ENCODE assay signal across 15 cellular contexts in the genomic region with DNA sequence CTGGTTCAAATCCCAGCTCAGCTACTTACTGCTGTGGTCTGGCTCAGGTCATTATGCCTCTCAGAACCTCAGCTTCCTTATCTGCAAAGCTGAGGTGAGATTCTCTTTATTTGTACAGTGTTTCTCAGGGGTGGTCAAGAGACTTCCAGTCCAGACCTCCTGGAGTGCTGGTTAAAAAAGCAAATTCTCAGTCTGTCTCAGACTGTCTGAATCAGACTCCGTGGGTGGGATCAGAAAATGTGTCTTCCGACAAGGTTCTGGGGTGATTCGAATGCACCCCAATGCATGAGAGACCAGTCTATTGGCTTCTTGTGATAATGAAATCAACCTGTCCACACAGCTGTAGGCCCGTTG.
"Had no signal": no experiment of that assay in that cellular context is flagged by ENCODE, and none has a peak within 500 bp of the region (broad histone marks: within the 10 kb centered on the region; RNA-seq: fewer than 3 reads in every experiment).

No MANE protein-coding gene starts in this region.

- H3K4me3 Mint-ChIP-seq: activated T-cell treated with anti-CD3 and anti-CD28 coated beads, Interleukin-2, amount 50 U/mL, for 4 hours; natural killer cell treated with Interleukin-12 subunit alpha and Interleukin-12 subunit beta and Interleukin-15 and Interleukin-18, amount 100 ng/mL, for 72 hours; stimulated activated naive CD8-positive, alpha-beta T cell treated with anti-CD3 and anti-CD28 coated beads, Interleukin-15, Interleukin-2, amounts not matched to agents 100 ng/mL and 50 ng/mL, for 24 hours had no signal

- H3K27ac Mint-ChIP-seq: natural killer cell treated with Interleukin-12 subunit alpha and Interleukin-12 subunit beta and Interleukin-15 and Interleukin-18, amount 100 ng/mL, for 72 hours; stimulated activated naive CD8-positive, alpha-beta T cell treated with anti-CD3 and anti-CD28 coated beads, Interleukin-15, Interleukin-2, amounts not matched to agents 100 ng/mL and 50 ng/mL, for 24 hours had no signal

- H3K27ac ChIP-seq: cardiac muscle cell, lower lobe of right lung, neutrophil, tibial nerve had no signal

- H3K9me3 Mint-ChIP-seq: activated T-cell treated with anti-CD3 and anti-CD28 coated beads, Interleukin-2, amount 50 U/mL, for 4 hours; natural killer cell treated with Interleukin-12 subunit alpha and Interleukin-12 subunit beta and Interleukin-15 and Interleukin-18, amount 100 ng/mL, for 72 hours; stimulated activated naive CD8-positive, alpha-beta T cell treated with anti-CD3 and anti-CD28 coated beads, Interleukin-15, Interleukin-2, amounts not matched to agents 100 ng/mL and 50 ng/mL, for 24 hours had no signal

- H3K36me3 Mint-ChIP-seq: natural killer cell treated with Interleukin-12 subunit alpha and Interleukin-12 subunit beta and Interleukin-15 and Interleukin-18, amount 100 ng/mL, for 72 hours had no signal

- H3K9me3 ChIP-seq: lower lobe of right lung, neutrophil, tibial nerve had no signal

- H3K4me3 ChIP-seq: cardiac muscle cell, lower lobe of right lung, tibial nerve had no signal

- H3K36me3 ChIP-seq: cardiac muscle cell, lower lobe of right lung, neutrophil, tibial nerve had no signal

- H3K4me1 ChIP-seq: lower lobe of right lung, tibial nerve had no signal

- H3K27me3 ChIP-seq: cardiac muscle cell, neutrophil, tibial nerve had no signal

- ATAC-seq: activated CD4-positive, CD25-positive, alpha-beta regulatory T cell treated with anti-CD3 and anti-CD28 coated beads, Interleukin-2, amount 50 U/mL, for 24 hours; activated T-cell treated with anti-CD3 and anti-CD28 coated beads, Interleukin-2, amount 50 U/mL, for 4 hours; left colon had no signal

- DNase-seq: activated CD4-positive, alpha-beta T cell treated with anti-CD3 and anti-CD28 coated beads, Interleukin-2, amount 50 U/mL, for 1 hour; activated CD8-positive, alpha-beta memory T cell treated with anti-CD3 and anti-CD28 coated beads, Interleukin-2, amount 50 U/mL, for 4 hours; activated naive CD4-positive, alpha-beta T cell treated with anti-CD3 and anti-CD28 coated beads, Interleukin-2, amount 50 U/mL, for 16 hours; activated T-cell treated with anti-CD3 and anti-CD28 coated beads, Interleukin-2, amount 50 U/mL, for 4 hours; aorta; effector memory CD4-positive, alpha-beta T cell; hippocampal formation; left colon; lower lobe of right lung had no signal
